8 cellular contexts compared by ENCODE assay signal in genomic region chr14:88563845-88564244, GRCh38. TPM values are rescaled to one million over a fixed set of nuclear protein-coding genes. Genes with fewer than 3 reads are reported as not detected.
DNase-seq lines count a peak whose midpoint lies in the region; ATAC-seq and TF ChIP-seq lines count a peak whose summit lies in the region.

No MANE protein-coding gene starts in this region.

- H4K20me1 ChIP-seq in BLaER1 = peaks cover 25% of the 10 kb centered on the region
- peaks cover 8% of the 10 kb centered on the region for H4K20me1 ChIP-seq in neural cell (ENCODE audit: insufficient read depth)

- H3K9me2 ChIP-seq in neural cell (ENCODE audit: insufficient read depth, low read length) = no peaks in the 10 kb centered on the region

- no peak for DNase-seq in MG63
- DNase-seq in GM13976 (ENCODE audit: low spot score) = no peak
- no peak for DNase-seq in activated CD4-positive, alpha-beta T cell treated with anti-CD3 and anti-CD28 coated beads, Interleukin-2, amount 50 U/mL, for 4 hours

- peak overlapping the region; percentile 97 for H3K4me3 ChIP-seq in BLaER1
- H3K4me3 ChIP-seq in MG63 = peak overlapping the region; percentile 81
- H3K4me3 ChIP-seq in duodenal mucosa (ENCODE audit: low read depth in 1 of 2, low read length in 2 of 2) = peak overlapping the region; percentile 69 to 92
- H3K4me3 ChIP-seq in neural cell (ENCODE audit: low read length) = peak overlapping the region; percentile 91

- H2AFZ ChIP-seq in neural cell (ENCODE audit: low read depth, low read length) = no peak overlapping the region

- no peak for TF ChIP-seq EP300 in neural cell (conservative IDR thresholded peaks at IDR 0.05; ENCODE audit: poor library complexity, severe bottlenecking)

- H3F3A ChIP-seq in neural cell (ENCODE audit: insufficient read depth, low read length, poor library complexity, severe bottlenecking) = no peaks in the 10 kb centered on the region

- TF ChIP-seq CTCF in neural cell (IDR thresholded peaks at IDR 0.05; ENCODE audit: poor library complexity, severe bottlenecking) = no peak
- no peak for TF ChIP-seq CTCF in GM13976 (IDR thresholded peaks at IDR 0.05; ENCODE audit: borderline replicate concordance, control extremely low read depth, extremely low read depth, insufficient read depth, missing control alignments)

- no peaks in the 10 kb centered on the region for H3K27me3 ChIP-seq in BLaER1
- no peaks in the 10 kb centered on the region for H3K27me3 ChIP-seq in MG63
- no peaks in the 10 kb centered on the region for H3K27me3 ChIP-seq in duodenal mucosa (ENCODE audit: control insufficient read depth in 1 of 2, insufficient read depth in 2 of 2, low read length in 2 of 2)
- no peaks in the 10 kb centered on the region for H3K27me3 ChIP-seq in neural cell (ENCODE audit: insufficient read depth, low read depth, low read length)

- H3K9me3 ChIP-seq in BLaER1 = no peaks in the 10 kb centered on the region; the same call in 1 of the 2 replicates
- no peaks in the 10 kb centered on the region for H3K9me3 ChIP-seq in MG63
- H3K9me3 ChIP-seq in duodenal mucosa (ENCODE audit: control insufficient read depth in 1 of 2, low read length in 2 of 2) = no peaks in the 10 kb centered on the region
- no peaks in the 10 kb centered on the region for H3K9me3 ChIP-seq in neural cell (ENCODE audit: low read length)

- H3K79me2 ChIP-seq in neural cell (replicated peaks; ENCODE audit: insufficient read depth, low read length) = peaks cover 27% of the 10 kb centered on the region

- TF ChIP-seq RAD21 in neural cell (conservative IDR thresholded peaks at IDR 0.05) = no peak

- peak overlapping the region; percentile 84 for H3K4me2 ChIP-seq in BLaER1
- peak overlapping the region; percentile 67 for H3K4me2 ChIP-seq in neural cell (ENCODE audit: low read length)

- H3K36me3 ChIP-seq in BLaER1 = peaks cover 22% of the 10 kb centered on the region
- peaks cover 20% of the 10 kb centered on the region for H3K36me3 ChIP-seq in MG63
- H3K36me3 ChIP-seq in duodenal mucosa (ENCODE audit: control insufficient read depth in 1 of 2, insufficient read depth in 2 of 2, low read length in 2 of 2) = peaks cover 4 to 11% of the 10 kb centered on the region in 2 donors
- no peaks in the 10 kb centered on the region for H3K36me3 ChIP-seq in neural cell (ENCODE audit: insufficient read depth, low read length)

- peaks cover 18% of the 10 kb centered on the region for H3K4me1 ChIP-seq in BLaER1
- peaks cover 12 to 19% of the 10 kb centered on the region in 2 donors for H3K4me1 ChIP-seq in duodenal mucosa (ENCODE audit: control insufficient read depth in 1 of 2, insufficient read depth in 2 of 2, low read length in 2 of 2)

- H3K27ac ChIP-seq in BLaER1 (no peak overlapping the region), duodenal mucosa (ENCODE audit: low read depth, low read length) (no peak overlapping the region), neural cell (ENCODE audit: low read length) (no peak overlapping the region)

- no peak for ATAC-seq in GM21737 (IDR thresholded peaks at IDR 0.05; ENCODE audit: unreplicated experiment)
- no peak for ATAC-seq in GM21576 (IDR thresholded peaks at IDR 0.05; ENCODE audit: unreplicated experiment)

- H3K9ac ChIP-seq in BLaER1 (peak overlapping the region; percentile 94), duodenal mucosa (ENCODE audit: low read depth in 1 of 2, low read length in 2 of 2) (peak overlapping the region; percentile 52 to 79), neural cell (ENCODE audit: low read length) (peak overlapping the region; percentile 90)

- in situ Hi-C loops in GM13976 (cut with MboI; ENCODE audit: low sequenced_read_pairs, unreplicated experiment) = no loop called here

TF ChIP-seq in neural cell, 6 proteins besides CTCF, POLR2A, EP300 and RAD21:
- no peak for TF ChIP-seq MXI1 (conservative IDR thresholded peaks at IDR 0.05; ENCODE audit: poor library complexity, severe bottlenecking)
- no peak for TF ChIP-seq SMC3 (conservative IDR thresholded peaks at IDR 0.05; ENCODE audit: poor library complexity)
- TF ChIP-seq TAF1 (IDR thresholded peaks at IDR 0.05; ENCODE audit: low read depth) = no peak
- TF ChIP-seq POLR2AphosphoS5 (IDR thresholded peaks at IDR 0.05) = no peak
- TF ChIP-seq EZH2 (IDR thresholded peaks at IDR 0.05; ENCODE audit: borderline replicate concordance, insufficient read depth, low read length, poor library complexity, severe bottlenecking) = no peak
- TF ChIP-seq REST (IDR thresholded peaks at IDR 0.05; ENCODE audit: borderline replicate concordance) = no peak

RNA-seq across cellular contexts. Expression of gene ZC3H14, which starts 1.0 kb away (rescaled TPM):
- 44.9 and 54.1 TPM in 2 replicates for total RNA-seq in MG63 (2014; rRNA removed; shearing (Covaris generic); ENCODE audit: low replicate concordance)
- polyA plus RNA-seq in neural cell = 70.5 and 85.7 TPM in 2 replicates
- 105 and 123 TPM in 2 replicates for polyA minus RNA-seq in neural cell

RNA-seq across cellular contexts. Expression of gene PTPN21, which starts 9.0 kb away (rescaled TPM):
- total RNA-seq in MG63 (2014; rRNA removed; shearing (Covaris generic); ENCODE audit: low replicate concordance) = 1.5 and 4.2 TPM in 2 replicates
- polyA plus RNA-seq in neural cell = 3.3 and 4.1 TPM in 2 replicates
- polyA minus RNA-seq in neural cell = 8.2 and 11.0 TPM in 2 replicates
